8 cellular contexts compared by ENCODE assay signal in the genomic region with DNA sequence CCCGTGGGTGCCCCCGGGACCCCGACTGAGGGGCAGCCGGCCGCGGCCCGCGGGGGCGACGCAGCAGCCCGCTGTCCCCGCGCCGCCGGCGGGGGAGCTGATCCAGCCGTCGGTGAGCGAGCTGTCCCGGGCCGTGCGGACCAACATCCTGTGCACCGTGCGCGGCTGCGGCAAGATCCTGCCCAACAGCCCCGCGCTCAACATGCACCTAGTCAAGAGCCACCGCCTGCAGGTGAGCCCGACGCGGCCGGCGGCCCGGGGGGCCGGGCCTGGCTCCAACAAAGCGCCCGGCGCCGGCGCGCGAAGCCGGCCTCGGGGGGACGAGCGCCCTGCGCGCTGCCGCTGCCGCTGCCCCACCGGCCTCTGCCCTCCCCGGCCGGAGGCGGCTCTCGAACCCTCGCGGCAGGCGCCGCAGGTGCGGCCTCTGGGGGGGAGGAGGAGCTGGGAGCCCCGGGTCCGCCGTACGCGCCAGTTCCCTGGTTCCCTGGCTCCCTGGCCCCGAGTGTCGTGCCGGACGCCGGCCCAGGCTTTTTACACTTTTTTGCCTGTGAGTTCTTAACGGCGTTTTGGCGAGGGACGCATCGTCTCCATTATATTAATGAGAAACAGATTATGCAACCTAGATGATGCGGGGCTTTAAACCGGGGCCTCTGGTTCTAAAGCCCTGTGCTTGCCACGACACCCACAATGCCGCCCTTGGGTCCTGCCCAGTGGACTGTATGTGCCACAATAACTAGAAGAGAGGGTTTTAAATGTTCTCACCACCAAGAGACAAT. TPM values are rescaled to one million over a fixed set of nuclear protein-coding genes. Genes with fewer than 3 reads are reported as not detected.
DNase-seq lines count a peak whose midpoint lies in the region; ATAC-seq and TF ChIP-seq lines count a peak whose summit lies in the region.

No MANE protein-coding gene starts in this region.

- CTCF ChIA-PET in activated CD4-positive, alpha-beta memory T cell treated with anti-CD3 and anti-CD28 coated beads for 36 hours (lab: Charles Lee) = interaction anchor here (0.6 to 9.6 kb wide), 40 partner anchors 9 to 1287 kb away, joined by 3 to 139 read pairs (median 4); a partner anchor contains a TSS

- peaks cover 0 to under 1% of the 10 kb centered on the region in 2 donors for H3K36me3 ChIP-seq in muscle layer of duodenum (ENCODE audit: control insufficient read depth in 1 of 2, insufficient read depth in 2 of 2, low read length in 2 of 2)

- H3K9me3 ChIP-seq in muscle layer of duodenum (ENCODE audit: control insufficient read depth in 1 of 2, low read length in 2 of 2) = no peaks in the 10 kb centered on the region

- TF ChIP-seq EP300 in Ishikawa (IDR thresholded peaks at IDR 0.05; ENCODE audit: borderline replicate concordance) = no peak

- TF ChIP-seq CTCF in epithelial cell of esophagus (IDR thresholded peaks at IDR 0.05; ENCODE audit: insufficient read depth, low read depth, low read length, missing control alignments) = no peak

- peak overlapping the region; percentile 71 for H3K4me3 ChIP-seq in epithelial cell of esophagus (ENCODE audit: low read length)
- peak overlapping the region; percentile 69 to 75 for H3K4me3 ChIP-seq in muscle layer of duodenum (ENCODE audit: low read depth in 1 of 2, low read length in 2 of 2)

- peaks cover 21% of the 10 kb centered on the region for H3K4me1 Mint-ChIP-seq in activated CD4-positive, alpha-beta memory T cell treated with anti-CD3 and anti-CD28 coated beads for 36 hours (ENCODE audit: low read depth)
- peaks cover 23% of the 10 kb centered on the region for H3K4me1 Mint-ChIP-seq in stimulated activated naive CD8-positive, alpha-beta T cell treated with anti-CD3 and anti-CD28 coated beads, Interleukin-15, Interleukin-2, amounts not matched to agents 100 ng/mL and 50 ng/mL, for 24 hours (ENCODE audit: low read depth)

- H3K36me3 Mint-ChIP-seq in activated CD4-positive, alpha-beta memory T cell treated with anti-CD3 and anti-CD28 coated beads for 36 hours = peaks cover 13% of the 10 kb centered on the region
- peaks cover 21% of the 10 kb centered on the region for H3K36me3 Mint-ChIP-seq in stimulated activated naive CD8-positive, alpha-beta T cell treated with anti-CD3 and anti-CD28 coated beads, Interleukin-15, Interleukin-2, amounts not matched to agents 100 ng/mL and 50 ng/mL, for 24 hours (ENCODE audit: low read depth)

- no peak for TF ChIP-seq RAD21 in Ishikawa (IDR thresholded peaks at IDR 0.05; ENCODE audit: low read depth)

- peak overlapping the region; percentile 47 for H3K27ac ChIP-seq in muscle layer of duodenum (ENCODE audit: low read length)

- no peaks in the 10 kb centered on the region for H3K27me3 ChIP-seq in muscle layer of duodenum (ENCODE audit: low read depth, low read length)

- intact Hi-C loops in activated CD4-positive, alpha-beta memory T cell treated with anti-CD3 and anti-CD28 coated beads for 36 hours (cut with micrococcal nuclease) = loop anchor here (1.0 to 10.0 kb wide), 5 partner anchors 29 to 703 kb away; a partner anchor contains a TSS

- H3K4me3 Mint-ChIP-seq in activated CD4-positive, alpha-beta memory T cell treated with anti-CD3 and anti-CD28 coated beads for 36 hours = peak overlapping the region; percentile 79
- H3K4me3 Mint-ChIP-seq in stimulated activated naive CD8-positive, alpha-beta T cell treated with anti-CD3 and anti-CD28 coated beads, Interleukin-15, Interleukin-2, amounts not matched to agents 100 ng/mL and 50 ng/mL, for 24 hours = peak overlapping the region; percentile 88

- ATAC-seq in GM21576 (IDR thresholded peaks at IDR 0.05; ENCODE audit: unreplicated experiment) = peak; percentile 56

- POLR2A ChIA-PET in activated CD4-positive, alpha-beta memory T cell treated with anti-CD3 and anti-CD28 coated beads for 36 hours (lab: Charles Lee) = interaction anchor here (1.0 to 1.7 kb wide), 3 partner anchors 29 to 702 kb away, joined by 3 to 11 read pairs (median 8); a partner anchor contains a TSS

- peaks cover 0 to 24% of the 10 kb centered on the region in 2 donors for H3K4me1 ChIP-seq in muscle layer of duodenum (ENCODE audit: control insufficient read depth in 1 of 2, insufficient read depth in 2 of 2, low read length in 2 of 2)

- no peaks in the 10 kb centered on the region for H3K9me3 Mint-ChIP-seq in activated CD4-positive, alpha-beta memory T cell treated with anti-CD3 and anti-CD28 coated beads for 36 hours
- no peaks in the 10 kb centered on the region for H3K9me3 Mint-ChIP-seq in stimulated activated naive CD8-positive, alpha-beta T cell treated with anti-CD3 and anti-CD28 coated beads, Interleukin-15, Interleukin-2, amounts not matched to agents 100 ng/mL and 50 ng/mL, for 24 hours

- no peaks in the 10 kb centered on the region for H3K27me3 Mint-ChIP-seq in activated CD4-positive, alpha-beta memory T cell treated with anti-CD3 and anti-CD28 coated beads for 36 hours
- no peaks in the 10 kb centered on the region for H3K27me3 Mint-ChIP-seq in stimulated activated naive CD8-positive, alpha-beta T cell treated with anti-CD3 and anti-CD28 coated beads, Interleukin-15, Interleukin-2, amounts not matched to agents 100 ng/mL and 50 ng/mL, for 24 hours

- peak; percentile 48 for DNase-seq in EL
- DNase-seq in activated CD4-positive, alpha-beta memory T cell treated with anti-CD3 and anti-CD28 coated beads for 36 hours = peak; percentile 56
- peak; percentile 44 for DNase-seq in epithelial cell of esophagus (ENCODE audit: low read depth)
- DNase-seq in NCI-H187 treated with DMSO at 0.1 percent for 48 hours (lab: John Stamatoyannopoulos, UW) = no peak

- no peak overlapping the region for H3K27ac Mint-ChIP-seq in activated CD4-positive, alpha-beta memory T cell treated with anti-CD3 and anti-CD28 coated beads for 36 hours
- H3K27ac Mint-ChIP-seq in stimulated activated naive CD8-positive, alpha-beta T cell treated with anti-CD3 and anti-CD28 coated beads, Interleukin-15, Interleukin-2, amounts not matched to agents 100 ng/mL and 50 ng/mL, for 24 hours = peak overlapping the region; percentile 29

TF ChIP-seq in Ishikawa, 13 proteins besides CTCF, POLR2A, EP300 and RAD21:
- TF ChIP-seq EGR1 (IDR thresholded peaks at IDR 0.05) (no peak), TAF1 (IDR thresholded peaks at IDR 0.05; ENCODE audit: low read depth) (peak; percentile 36; the same call in 1 of the 2 replicates)

RNA-seq across cellular contexts. Expression of a gene that starts 0.5 kb away (rescaled TPM):
- 10 to 100 TPM; 19.3 to 21.3 TPM for total RNA-seq in activated CD4-positive, alpha-beta memory T cell treated with anti-CD3 and anti-CD28 coated beads for 36 hours

RNA-seq across cellular contexts. Expression of a gene that starts 29.1 kb away (rescaled TPM):
- 10 to 100 TPM; 71.9 to 76.0 TPM for total RNA-seq in activated CD4-positive, alpha-beta memory T cell treated with anti-CD3 and anti-CD28 coated beads for 36 hours

RNA-seq across cellular contexts. Expression of a gene that starts 29.5 kb away (rescaled TPM):
- 100 to 1,000 TPM; 147 to 148 TPM for total RNA-seq in activated CD4-positive, alpha-beta memory T cell treated with anti-CD3 and anti-CD28 coated beads for 36 hours

RNA-seq across cellular contexts. Expression of a gene that starts 40.9 kb away (rescaled TPM):
- total RNA-seq in activated CD4-positive, alpha-beta memory T cell treated with anti-CD3 and anti-CD28 coated beads for 36 hours = under 1 TPM; 0.44 to 0.86 TPM
